ENCODE assay signal across 8 cellular contexts in the genomic region with DNA sequence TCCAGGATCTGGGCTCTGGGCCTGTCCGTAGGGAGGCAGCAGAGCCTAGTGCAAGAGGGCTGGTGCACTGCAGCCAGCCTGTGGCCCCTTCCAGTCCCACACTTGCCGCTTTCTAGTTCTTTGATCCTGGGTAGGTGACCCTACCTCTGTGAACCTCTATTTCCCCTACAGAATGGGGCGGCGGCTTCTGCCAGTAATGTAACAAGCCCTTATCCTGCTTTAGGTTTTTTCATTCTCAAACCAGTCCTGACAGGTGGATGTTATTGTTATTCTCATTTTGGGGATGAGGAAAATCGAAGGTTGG. TPM values are rescaled to one million over a fixed set of nuclear protein-coding genes. Genes with fewer than 3 reads are reported as not detected.
DNase-seq lines count a peak whose midpoint lies in the region; ATAC-seq and TF ChIP-seq lines count a peak whose summit lies in the region.

No MANE protein-coding gene starts in this region.

- H3K9me3 ChIP-seq in OCI-LY1 (ENCODE audit: low read length), result no peaks in the 10 kb centered on the region
- H3K9me3 ChIP-seq in neural cell (ENCODE audit: low read length), result no peaks in the 10 kb centered on the region

- H3K27me3 ChIP-seq in OCI-LY1 (ENCODE audit: insufficient read depth, low read length) (no peaks in the 10 kb centered on the region), neural cell (ENCODE audit: insufficient read depth, low read depth, low read length) (no peaks in the 10 kb centered on the region)

- H3K36me3 ChIP-seq in OCI-LY1 (ENCODE audit: insufficient read depth, low read length) (peaks cover 14% of the 10 kb centered on the region; the same call in 1 of the 2 replicates), neural cell (ENCODE audit: insufficient read depth, low read length) (no peaks in the 10 kb centered on the region)

- H3K27ac ChIP-seq in OCI-LY1 (ENCODE audit: low read depth, low read length, poor library complexity, severe bottlenecking), result peak overlapping the region; percentile 73
- H3K27ac ChIP-seq in neural cell (ENCODE audit: low read length), result peak overlapping the region; percentile 64

- TF ChIP-seq CTCF in OCI-LY1 (IDR thresholded peaks at IDR 0.05; ENCODE audit: low read length), result no peak
- no peak for TF ChIP-seq CTCF in endothelial cell (IDR thresholded peaks at IDR 0.05; ENCODE audit: unreplicated experiment)
- peak; percentile 13 for TF ChIP-seq CTCF in neural cell (IDR thresholded peaks at IDR 0.05; ENCODE audit: poor library complexity, severe bottlenecking)

- peak overlapping the region; percentile 80 for H3K4me3 Mint-ChIP-seq in activated CD4-positive, alpha-beta T cell treated with anti-CD3 and anti-CD28 coated beads, Interleukin-2, amount 10 ng/mL, durations not matched to agents 7 days and 5 days
- H3K4me3 Mint-ChIP-seq in endothelial cell (ENCODE audit: unreplicated experiment), result peak overlapping the region; percentile 88

- CTCF ChIA-PET in activated CD4-positive, alpha-beta T cell treated with anti-CD3 and anti-CD28 coated beads, Interleukin-2, amount 10 ng/mL, durations not matched to agents 7 days and 5 days (lab: Charles Lee), result interaction anchor here (0.6 kb wide), 1 partner anchor 17 kb away, joined by 3 read pairs; no protein-coding TSS in a partner anchor

- peaks cover 22% of the 10 kb centered on the region for H3K4me1 Mint-ChIP-seq in activated CD4-positive, alpha-beta T cell treated with anti-CD3 and anti-CD28 coated beads, Interleukin-2, amount 10 ng/mL, durations not matched to agents 7 days and 5 days
- no peaks in the 10 kb centered on the region for H3K4me1 Mint-ChIP-seq in endothelial cell (ENCODE audit: unreplicated experiment)

- no peaks in the 10 kb centered on the region for H3K27me3 Mint-ChIP-seq in activated CD4-positive, alpha-beta T cell treated with anti-CD3 and anti-CD28 coated beads, Interleukin-2, amount 10 ng/mL, durations not matched to agents 7 days and 5 days
- peaks cover 6% of the 10 kb centered on the region for H3K27me3 Mint-ChIP-seq in endothelial cell (ENCODE audit: unreplicated experiment)

- no peak for TF ChIP-seq EP300 in neural cell (conservative IDR thresholded peaks at IDR 0.05; ENCODE audit: poor library complexity, severe bottlenecking)

- H3K79me2 ChIP-seq in OCI-LY1 (ENCODE audit: insufficient read depth, low read length) (peaks cover 18% of the 10 kb centered on the region), neural cell (replicated peaks; ENCODE audit: insufficient read depth, low read length) (peaks cover 26% of the 10 kb centered on the region)

- no peaks in the 10 kb centered on the region for H3K9me3 Mint-ChIP-seq in activated CD4-positive, alpha-beta T cell treated with anti-CD3 and anti-CD28 coated beads, Interleukin-2, amount 10 ng/mL, durations not matched to agents 7 days and 5 days
- H3K9me3 Mint-ChIP-seq in endothelial cell (ENCODE audit: unreplicated experiment), result no peaks in the 10 kb centered on the region

- no peak for TF ChIP-seq RAD21 in neural cell (conservative IDR thresholded peaks at IDR 0.05)

- H3F3A ChIP-seq in OCI-LY1 (ENCODE audit: insufficient read depth, low read length) (no peaks in the 10 kb centered on the region), neural cell (ENCODE audit: insufficient read depth, low read length, poor library complexity, severe bottlenecking) (no peaks in the 10 kb centered on the region)

- peaks cover 2% of the 10 kb centered on the region for H3K36me3 Mint-ChIP-seq in activated CD4-positive, alpha-beta T cell treated with anti-CD3 and anti-CD28 coated beads, Interleukin-2, amount 10 ng/mL, durations not matched to agents 7 days and 5 days (ENCODE audit: low read depth)
- H3K36me3 Mint-ChIP-seq in endothelial cell (ENCODE audit: low read depth, unreplicated experiment), result no peaks in the 10 kb centered on the region

- H3K4me1 ChIP-seq in OCI-LY1 (ENCODE audit: insufficient read depth, low read length, severe bottlenecking), result peaks cover 21% of the 10 kb centered on the region

- ATAC-seq in HG02759 (IDR thresholded peaks at IDR 0.05; ENCODE audit: unreplicated experiment), result no peak

- POLR2A ChIA-PET in activated CD4-positive, alpha-beta T cell treated with anti-CD3 and anti-CD28 coated beads, Interleukin-2, amount 10 ng/mL, durations not matched to agents 7 days and 5 days (lab: Charles Lee), result no interaction called here

- no peak for DNase-seq in activated CD4-positive, alpha-beta T cell treated with anti-CD3 and anti-CD28 coated beads, Interleukin-2, amount 10 ng/mL, durations not matched to agents 7 days and 5 days
- no peak for DNase-seq in activated CD4-positive, alpha-beta T cell treated with anti-CD3 and anti-CD28 coated beads, Interleukin-2, amount 50 U/mL, for 1 hour
- DNase-seq in endothelial cell (ENCODE audit: low spot score), result no peak
- DNase-seq in hepatic stellate cell (ENCODE audit: low spot score), result no peak
- DNase-seq in HK-2 (ENCODE audit: unreplicated experiment), result no peak

- peak overlapping the region; percentile 82 for H3K27ac Mint-ChIP-seq in activated CD4-positive, alpha-beta T cell treated with anti-CD3 and anti-CD28 coated beads, Interleukin-2, amount 10 ng/mL, durations not matched to agents 7 days and 5 days
- no peak overlapping the region for H3K27ac Mint-ChIP-seq in endothelial cell (ENCODE audit: unreplicated experiment)

- H3K9ac ChIP-seq in OCI-LY1 (ENCODE audit: low read length) (peak overlapping the region; percentile 93), neural cell (ENCODE audit: low read length) (peak overlapping the region; percentile 84)

- H4K20me1 ChIP-seq in OCI-LY1 (ENCODE audit: insufficient read depth, low read length) (no peaks in the 10 kb centered on the region), neural cell (ENCODE audit: insufficient read depth) (no peaks in the 10 kb centered on the region)

- peak overlapping the region; percentile 96 for H3K4me3 ChIP-seq in OCI-LY1 (ENCODE audit: low read depth, low read length, poor library complexity, severe bottlenecking)
- peak overlapping the region; percentile 95 for H3K4me3 ChIP-seq in neural cell (ENCODE audit: low read length)

- H2AFZ ChIP-seq in OCI-LY1 (ENCODE audit: low read length), result no peak overlapping the region
- no peak overlapping the region for H2AFZ ChIP-seq in neural cell (ENCODE audit: low read depth, low read length)

- H3K9me2 ChIP-seq in OCI-LY1 (ENCODE audit: low read depth, low read length) (no peaks in the 10 kb centered on the region), neural cell (ENCODE audit: insufficient read depth, low read length) (no peaks in the 10 kb centered on the region)

- H3K4me2 ChIP-seq in OCI-LY1 (ENCODE audit: low read length) (peak overlapping the region; percentile 96), neural cell (ENCODE audit: low read length) (peak overlapping the region; percentile 85)

TF ChIP-seq in neural cell, 6 proteins besides CTCF, POLR2A, EP300 and RAD21 (continues in another document):
- no peak for TF ChIP-seq MXI1 (conservative IDR thresholded peaks at IDR 0.05; ENCODE audit: poor library complexity, severe bottlenecking)
- TF ChIP-seq TAF1 (IDR thresholded peaks at IDR 0.05; ENCODE audit: low read depth), result no peak
- no peak for TF ChIP-seq POLR2AphosphoS5 (IDR thresholded peaks at IDR 0.05)
- TF ChIP-seq SMC3 (conservative IDR thresholded peaks at IDR 0.05; ENCODE audit: poor library complexity), result no peak
- TF ChIP-seq EZH2 (IDR thresholded peaks at IDR 0.05; ENCODE audit: borderline replicate concordance, insufficient read depth, low read length, poor library complexity, severe bottlenecking), result no peak

RNA-seq across cellular contexts. Expression of gene E4F1, which starts 0.7 kb away (rescaled TPM):
- total RNA-seq in activated CD4-positive, alpha-beta T cell treated with anti-CD3 and anti-CD28 coated beads, Interleukin-2, amount 10 ng/mL, durations not matched to agents 7 days and 5 days, result 10 to 100 TPM; 28.8 to 32.6 TPM
- total RNA-seq in endothelial cell (ENCODE audit: unreplicated experiment), result 35.9 TPM
- 64.9 and 81.6 TPM in 2 replicates for polyA plus RNA-seq in neural cell
- polyA minus RNA-seq in neural cell, result 40.6 and 46.5 TPM in 2 replicates

RNA-seq across cellular contexts. Expression of gene PGP, which starts 9.5 kb away (rescaled TPM):
- 10 to 100 TPM; 19.4 to 22.9 TPM for total RNA-seq in activated CD4-positive, alpha-beta T cell treated with anti-CD3 and anti-CD28 coated beads, Interleukin-2, amount 10 ng/mL, durations not matched to agents 7 days and 5 days
- 31.5 TPM for total RNA-seq in endothelial cell (ENCODE audit: unreplicated experiment)
- polyA plus RNA-seq in neural cell, result 42.2 and 44.1 TPM in 2 replicates
- polyA minus RNA-seq in neural cell, result 18.5 and 20.5 TPM in 2 replicates

RNA-seq across cellular contexts. Expression of gene DNASE1L2, which starts 12.1 kb away (rescaled TPM):
- total RNA-seq in activated CD4-positive, alpha-beta T cell treated with anti-CD3 and anti-CD28 coated beads, Interleukin-2, amount 10 ng/mL, durations not matched to agents 7 days and 5 days, result 1 to 10 TPM; 2.0 to 3.4 TPM
- 1.0 TPM for total RNA-seq in endothelial cell (ENCODE audit: unreplicated experiment)
- polyA plus RNA-seq in neural cell, result 10.2 and 10.9 TPM in 2 replicates
- polyA minus RNA-seq in neural cell, result 3.2 and 3.9 TPM in 2 replicates

RNA-seq across cellular contexts. Expression of gene BRICD5, which starts 13.5 kb away (rescaled TPM):
- 10 to 100 TPM; 13.9 to 17.4 TPM for total RNA-seq in activated CD4-positive, alpha-beta T cell treated with anti-CD3 and anti-CD28 coated beads, Interleukin-2, amount 10 ng/mL, durations not matched to agents 7 days and 5 days
- 21.1 TPM for total RNA-seq in endothelial cell (ENCODE audit: unreplicated experiment)
- 39.2 and 43.6 TPM in 2 replicates for polyA plus RNA-seq in neural cell
- polyA minus RNA-seq in neural cell, result 4.7 and 6.6 TPM in 2 replicates

RNA-seq across cellular contexts. Expression of gene MLST8, which starts 18.9 kb away (rescaled TPM):
- total RNA-seq in activated CD4-positive, alpha-beta T cell treated with anti-CD3 and anti-CD28 coated beads, Interleukin-2, amount 10 ng/mL, durations not matched to agents 7 days and 5 days, result 10 to 100 TPM; 35.9 to 36.4 TPM
- total RNA-seq in endothelial cell (ENCODE audit: unreplicated experiment), result 35.4 TPM
- polyA plus RNA-seq in neural cell, result 13.5 and 34.2 TPM in 2 replicates
- polyA minus RNA-seq in neural cell, result 12.4 and 17.6 TPM in 2 replicates
